Comparison of ENCODE assay signal across 25 cellular contexts in genomic region chr11:120384476-120384875, GRCh38. TPM values are rescaled to one million over a fixed set of nuclear protein-coding genes. Genes with fewer than 3 reads are reported as not detected.
DNase-seq lines count a peak whose midpoint lies in the region; ATAC-seq, FAIRE-seq and TF ChIP-seq lines count a peak whose summit lies in the region.
"Had no signal": no experiment of that assay in that cellular context is flagged by ENCODE, and none has a peak within 500 bp of the region (broad histone marks: within the 10 kb centered on the region; RNA-seq: fewer than 3 reads in every experiment).

No MANE protein-coding gene starts in this region.

- peaks cover 9% of the 10 kb centered on the region for H3K36me3 Mint-ChIP-seq in HFFc6 (ENCODE audit: low read depth)

- H3K9me3 Mint-ChIP-seq in HFFc6: no peaks in the 10 kb centered on the region

- WGBS in suprapubic skin: 40% methylated on average over 1 of the region's 1 CpG
- WGBS in small intestine, 3 donors: 89 to 100% (median 90%) methylated on average over 1 of the region's 1 CpG

- TF ChIP-seq CTCF in HFFc6 (IDR thresholded peaks at IDR 0.05) (no peak), suprapubic skin (IDR thresholded peaks at IDR 0.05) (no peak)

- H3K9me3 ChIP-seq in adipocyte (ENCODE audit: control insufficient read depth, low read length) (no peaks in the 10 kb centered on the region), suprapubic skin (no peaks in the 10 kb centered on the region), small intestine (ENCODE audit: control insufficient read depth, low read depth) (no peaks in the 10 kb centered on the region)
- H3K9me3 ChIP-seq: testis had no signal

- H3K9ac ChIP-seq in adipocyte (ENCODE audit: low read length): no peak overlapping the region
- H3K9ac ChIP-seq: GM23248 had no signal

- no peak overlapping the region for H3K4me3 Mint-ChIP-seq in HFFc6
- H3K4me3 Mint-ChIP-seq: activated CD8-positive, alpha-beta T cell treated with anti-CD3 and anti-CD28 coated beads, Interleukin-2, amount 10 ng/mL, durations not matched to agents 7 days and 5 days; T-helper 17 cell had no signal

- no peak for ATAC-seq in GM18861 (IDR thresholded peaks at IDR 0.05; ENCODE audit: unreplicated experiment)
- ATAC-seq: activated CD8-positive, alpha-beta T cell treated with anti-CD3 and anti-CD28 coated beads, Interleukin-2, amount 10 ng/mL, durations not matched to agents 7 days and 5 days; activated naive CD4-positive, alpha-beta T cell treated with anti-CD3 and anti-CD28 coated beads, Interleukin-2, amount 50 U/mL, for 72 hours; GM12878; heart left ventricle; sciatic nerve; T-helper 17 cell had no signal

- TF ChIP-seq POLR2A in suprapubic skin (IDR thresholded peaks at IDR 0.05): no peak

- DNase-seq in HFFc6: peak; percentile 20
- DNase-seq in adipocyte (ENCODE audit: low read depth): peak; percentile 64
- DNase-seq in left kidney (ENCODE audit: low read depth, low spot score): peak; percentile 7
- no peak for DNase-seq in suprapubic skin (ENCODE audit: low spot score in 2 of 2)
- DNase-seq in NCI-H1092 treated with DMSO at 0.1 percent for 48 hours (lab: John Stamatoyannopoulos, UW): no peak
- no peak for DNase-seq in small intestine
- DNase-seq: activated CD4-positive, CD25-positive, alpha-beta regulatory T cell treated with anti-CD3 and anti-CD28 coated beads, Interleukin-2, amount 50 U/mL, for 72 hours; activated CD8-positive, alpha-beta T cell treated with anti-CD3 and anti-CD28 coated beads, Interleukin-2, amount 10 ng/mL, durations not matched to agents 7 days and 5 days; Calu3; DND-41; heart left ventricle; NCI-H146; NCI-H748 treated with DMSO at 0.1 percent for 48 hours; stimulated activated naive CD4-positive, alpha-beta T cell; T-helper 17 cell; testis had no signal

- H3K27me3 ChIP-seq in adipocyte (replicated peaks; ENCODE audit: control insufficient read depth, insufficient read depth, low read length): no peaks in the 10 kb centered on the region
- H3K27me3 ChIP-seq in suprapubic skin: no peaks in the 10 kb centered on the region
- no peaks in the 10 kb centered on the region for H3K27me3 ChIP-seq in small intestine (ENCODE audit: control insufficient read depth in 2 of 2, insufficient read depth in 2 of 2, low read length in 2 of 2)
- H3K27me3 ChIP-seq: heart left ventricle, testis had no signal

- H3K36me3 ChIP-seq in adipocyte (ENCODE audit: control insufficient read depth, insufficient read depth, low read length, severe bottlenecking) (no peaks in the 10 kb centered on the region), suprapubic skin (no peaks in the 10 kb centered on the region), small intestine (ENCODE audit: control insufficient read depth in 2 of 2, insufficient read depth in 2 of 2, low read length in 2 of 2) (no peaks in the 10 kb centered on the region)
- H3K36me3 ChIP-seq: heart left ventricle had no signal

- FAIRE-seq in small intestine (lab: Jason Lieb, UNC): no peak
- FAIRE-seq: GM12878, urothelium cell line had no signal

- peak overlapping the region; percentile 16; the same call in 1 of the 2 replicates for H3K27ac Mint-ChIP-seq in HFFc6
- H3K27ac Mint-ChIP-seq: activated CD8-positive, alpha-beta T cell treated with anti-CD3 and anti-CD28 coated beads, Interleukin-2, amount 10 ng/mL, durations not matched to agents 7 days and 5 days; activated naive CD4-positive, alpha-beta T cell treated with anti-CD3 and anti-CD28 coated beads, Interleukin-2, amount 50 U/mL, for 72 hours; progenitor cell of endocrine pancreas; T-helper 17 cell had no signal

- peaks cover 83% of the 10 kb centered on the region for H3K4me1 Mint-ChIP-seq in HFFc6 (ENCODE audit: low read depth)

- H3K27me3 Mint-ChIP-seq in HFFc6 (ENCODE audit: insufficient read depth): no peaks in the 10 kb centered on the region
- H3K27me3 Mint-ChIP-seq: progenitor cell of endocrine pancreas had no signal

- no peak for TF ChIP-seq EP300 in suprapubic skin (IDR thresholded peaks at IDR 0.05)

- H3K4me1 ChIP-seq in adipocyte (ENCODE audit: control insufficient read depth, insufficient read depth, low read length) (peaks cover 33% of the 10 kb centered on the region), suprapubic skin (peaks cover 72% of the 10 kb centered on the region), small intestine (ENCODE audit: control insufficient read depth in 2 of 2, insufficient read depth in 1 of 2, low read depth in 1 of 2, low read length in 1 of 2) (peaks cover 0 to 4% of the 10 kb centered on the region in 2 donors)

- peak overlapping the region; percentile 14 for H3K27ac ChIP-seq in suprapubic skin
- no peak overlapping the region for H3K27ac ChIP-seq in small intestine (ENCODE audit: low read depth in 1 of 2, low read length in 1 of 2)
- H3K27ac ChIP-seq: GM23248, HL-60, RWPE1, testis had no signal

- no peak overlapping the region for H3K4me3 ChIP-seq in adipocyte (ENCODE audit: low read length)
- H3K4me3 ChIP-seq in suprapubic skin: no peak overlapping the region
- no peak overlapping the region for H3K4me3 ChIP-seq in small intestine (ENCODE audit: low read depth in 1 of 2, low read length in 2 of 2)
- H3K4me3 ChIP-seq: GM12878, GM23248, heart left ventricle, testis had no signal

RNA-seq across cellular contexts. Expression of gene ARHGEF12, which starts 48.3 kb away (rescaled TPM):
- 10 to 100 TPM; 72.9 to 95.1 (median 85.0) TPM for total RNA-seq in HFFc6 (2021; fragmentation: NEBNext Ultra II Directional; extraction: Animal tissue kit (Norgen Biotek cat#: 25700))
- 100 to 1,000 TPM; 107 to 222 (median 138) TPM for total RNA-seq in suprapubic skin
- polyA plus RNA-seq in small intestine: 10 to 100 TPM; 15.1 to 22.3 (median 22.1) TPM

RNA-seq across cellular contexts. Expression of gene TLCD5, which starts 59.4 kb away (rescaled TPM):
- total RNA-seq in HFFc6 (2021; fragmentation: NEBNext Ultra II Directional; extraction: Animal tissue kit (Norgen Biotek cat#: 25700)): 10 to 100 TPM in 1 of 6 experiments, 1 to 10 TPM in 5; 7.8 to 10.2 (median 8.6) TPM
- 1 to 10 TPM in 2 of 4 donors, under 1 TPM in 2; 0.83 to 2.3 (median 1.5) TPM for total RNA-seq in suprapubic skin
- 1 to 10 TPM in 1 of 3 donors, under 1 TPM in 1, not detected in 1; 0.54 to 1.7 TPM for polyA plus RNA-seq in small intestine

Comparison
In these comparisons a context has a peak if more than half of its experiments do, and no peak if none do; other contexts are left out.
1. DNase-seq: peak in HFFc6 (single experiment), adipocyte (single experiment) and left kidney (single experiment); none in suprapubic skin (0 of 2), NCI-H1092 treated with DMSO at 0.1 percent for 48 hours (single experiment) and small intestine (single experiment).